Comparison of ENCODE assay signal across 8 cellular contexts in genomic region chr17:1398028-1398427, GRCh38. TPM values are rescaled to one million over a fixed set of nuclear protein-coding genes. Genes with fewer than 3 reads are reported as not detected.
A peak's percentile ranks its signal among the peaks of the same experiment; 100 is the strongest.
DNase-seq lines count a peak whose midpoint lies in the region; ATAC-seq, FAIRE-seq and TF ChIP-seq lines count a peak whose summit lies in the region.

No MANE protein-coding gene starts in this region.

- ATAC-seq in HG03469 (IDR thresholded peaks at IDR 0.05; ENCODE audit: unreplicated experiment) = no peak

- H3K9me3 ChIP-seq in SJCRH30 (replicated peaks) (no peaks in the 10 kb centered on the region), fibroblast of lung (ENCODE audit: control insufficient read depth, insufficient read depth, low read depth, low read length) (no peaks in the 10 kb centered on the region)

- H4K20me1 ChIP-seq in fibroblast of lung (ENCODE audit: control insufficient read depth, extremely low read depth, insufficient read depth, low read length) = peaks cover 14% of the 10 kb centered on the region

- peak overlapping the region; percentile 91 for H3K4me3 ChIP-seq in SJCRH30
- peak overlapping the region; percentile 60 to 99 (median 90) for H3K4me3 ChIP-seq in fibroblast of lung (replicated peaks in 1 of 4; ENCODE audit: control extremely low read depth in 1 of 4, insufficient read depth in 1 of 4, low read depth in 3 of 4, low read length in 4 of 4)
- peak overlapping the region; percentile 93 for H3K4me3 ChIP-seq in skeletal muscle cell (ENCODE audit: low read depth, low read length)

- peaks cover 17% of the 10 kb centered on the region for H3K36me3 ChIP-seq in SJCRH30
- H3K36me3 ChIP-seq in fibroblast of lung (ENCODE audit: control insufficient read depth, insufficient read depth, low read length) = no peaks in the 10 kb centered on the region

- intact Hi-C loops in posterior vena cava (cut with DNase I) = no loop called here

- H3K4me1 ChIP-seq in SJCRH30 = no peaks in the 10 kb centered on the region
- no peaks in the 10 kb centered on the region for H3K4me1 ChIP-seq in fibroblast of lung (ENCODE audit: control insufficient read depth, extremely low read depth, insufficient read depth, low read length)

- FAIRE-seq in GM12892 (lab: Jason Lieb, UNC) = peak; percentile 9
- FAIRE-seq in HTR-8/SVneo (lab: Jason Lieb, UNC) = no peak

- TF ChIP-seq POLR2A in GM12892 (IDR thresholded peaks at IDR 0.05; ENCODE audit: low read depth, low read length) = no peak

- H3K4me2 ChIP-seq in fibroblast of lung (ENCODE audit: extremely low read depth, insufficient read depth, low read length) = peak overlapping the region; percentile 87

- DNase-seq in GM12892 (ENCODE audit: insufficient read length) = no peak
- no peak for DNase-seq in SJCRH30
- peak in 1 of 2 donors; percentile 23 for DNase-seq in fibroblast of lung (ENCODE audit: low read depth in 2 of 2)
- DNase-seq in skeletal muscle cell (ENCODE audit: low read depth) = no peak
- no peak for DNase-seq in posterior vena cava (ENCODE audit: low spot score)
- DNase-seq in NCI-H2196 treated with DMSO at 0.1 percent for 48 hours (lab: John Stamatoyannopoulos, UW; ENCODE audit: unreplicated experiment) = no peak
- DNase-seq in HTR-8/SVneo (ENCODE audit: insufficient read length, low spot score) = no peak

- TF ChIP-seq CTCF in fibroblast of lung (conservative IDR thresholded peaks at IDR 0.05 in 1 of 2, IDR thresholded peaks at IDR 0.05 in 1 of 2; ENCODE audit: low read depth in 1 of 2, low read length in 2 of 2) = no peak

- H3K9ac ChIP-seq in fibroblast of lung (ENCODE audit: insufficient read depth, low read length) = peak overlapping the region; percentile 38

- peaks cover 69% of the 10 kb centered on the region for H3K79me2 ChIP-seq in fibroblast of lung (ENCODE audit: control insufficient read depth, insufficient read depth, low read length)

- H3K27ac ChIP-seq in SJCRH30 = no peak overlapping the region
- no peak overlapping the region for H3K27ac ChIP-seq in fibroblast of lung (ENCODE audit: insufficient read depth, low read length)

- H2AFZ ChIP-seq in fibroblast of lung (ENCODE audit: low read length) = no peak overlapping the region

- H3K27me3 ChIP-seq in SJCRH30 = no peaks in the 10 kb centered on the region
- H3K27me3 ChIP-seq in fibroblast of lung (ENCODE audit: control insufficient read depth, insufficient read depth, low read length) = no peaks in the 10 kb centered on the region

RNA-seq across cellular contexts. Expression of gene YWHAE, which starts 2.0 kb away (rescaled TPM):
- polyA plus RNA-seq in GM12892 (2012; ENCODE audit: missing spikeins) = 375 TPM
- 471 and 592 TPM in 2 replicates for total RNA-seq in SJCRH30 (2014; rRNA removed; shearing (Covaris generic))
- total RNA-seq in fibroblast of lung = 307 and 364 TPM in 2 replicates
- polyA plus RNA-seq in fibroblast of lung = 1,742 and 2,155 TPM in 2 replicates
- 1,148 and 1,177 TPM in 2 replicates for polyA plus RNA-seq in fibroblast of lung (2012)
- polyA minus RNA-seq in fibroblast of lung (ENCODE audit: low replicate concordance) = 123 and 135 TPM in 2 replicates
- 100 to 1,000 TPM; 274 to 306 TPM for total RNA-seq in posterior vena cava

RNA-seq across cellular contexts. Expression of gene CRK, which starts 58.0 kb away (rescaled TPM):
- 7.4 TPM for polyA plus RNA-seq in GM12892 (2012; ENCODE audit: missing spikeins)
- 39.4 and 41.3 TPM in 2 replicates for total RNA-seq in SJCRH30 (2014; rRNA removed; shearing (Covaris generic))
- total RNA-seq in fibroblast of lung (105 and 120 TPM in 2 replicates), posterior vena cava (10 to 100 TPM; 56.6 to 58.0 TPM)
- 119 and 138 TPM in 2 replicates for polyA plus RNA-seq in fibroblast of lung
- 58.3 and 63.7 TPM in 2 replicates for polyA plus RNA-seq in fibroblast of lung (2012)
- 34.5 and 37.5 TPM in 2 replicates for polyA minus RNA-seq in fibroblast of lung (ENCODE audit: low replicate concordance)
